ENCODE assay signal across 8 cellular contexts in genomic region chr16:68235105-68235881, GRCh38. TPM values are rescaled to one million over a fixed set of nuclear protein-coding genes. Genes with fewer than 3 reads are reported as not detected.
A peak's percentile ranks its signal among the peaks of the same experiment; 100 is the strongest.
DNase-seq lines count a peak whose midpoint lies in the region; ATAC-seq lines count a peak whose summit lies in the region.

No MANE protein-coding gene starts in this region.

- CTCF ChIA-PET in CD4-positive, alpha-beta memory T cell (lab: Charles Lee; ENCODE audit: partially characterized antibody), result interaction anchor here (3.8 kb wide), 1 partner anchor 26 kb away, joined by 17 read pairs; no protein-coding TSS in a partner anchor

- ATAC-seq in natural killer cell treated with Interleukin-12 subunit alpha and Interleukin-12 subunit beta and Interleukin-15 and Interleukin-18, amount 100 ng/mL, for 72 hours, result no peak
- no peak for ATAC-seq in activated T-cell treated with anti-CD3 and anti-CD28 coated beads, Interleukin-2, amount 50 U/mL, for 4 hours

- peaks cover 30% of the 10 kb centered on the region for H3K4me1 ChIP-seq in CD4-positive, alpha-beta memory T cell (ENCODE audit: insufficient read depth, low read length)
- peaks cover 18% of the 10 kb centered on the region for H3K4me1 ChIP-seq in effector memory CD4-positive, alpha-beta T cell (ENCODE audit: control insufficient read depth, insufficient read depth, low read length, poor library complexity, severe bottlenecking)

- H3K27ac Mint-ChIP-seq in CD4-positive, alpha-beta memory T cell, result peak overlapping the region in 4 of 7 donors; percentile 42 to 89 (median 68)
- H3K27ac Mint-ChIP-seq in natural killer cell treated with Interleukin-12 subunit alpha and Interleukin-12 subunit beta and Interleukin-15 and Interleukin-18, amount 100 ng/mL, for 72 hours, result peak overlapping the region in 1 of 2 donors; percentile 34

- H3K27me3 ChIP-seq in CD4-positive, alpha-beta memory T cell (ENCODE audit: insufficient read depth, low read length), result no peaks in the 10 kb centered on the region
- H3K27me3 ChIP-seq in effector memory CD4-positive, alpha-beta T cell (replicated peaks; ENCODE audit: control insufficient read depth, insufficient read depth, low read length, poor library complexity, severe bottlenecking), result no peaks in the 10 kb centered on the region

- peaks cover 0 to 6% of the 10 kb centered on the region in 2 donors for H3K36me3 Mint-ChIP-seq in CD4-positive, alpha-beta memory T cell
- H3K36me3 Mint-ChIP-seq in natural killer cell treated with Interleukin-12 subunit alpha and Interleukin-12 subunit beta and Interleukin-15 and Interleukin-18, amount 100 ng/mL, for 72 hours, result no peaks in the 10 kb centered on the region
- H3K36me3 Mint-ChIP-seq in activated T-cell treated with anti-CD3 and anti-CD28 coated beads, Interleukin-2, amount 50 U/mL, for 4 hours (ENCODE audit: insufficient read depth), result no peaks in the 10 kb centered on the region

- H3K27me3 Mint-ChIP-seq in CD4-positive, alpha-beta memory T cell, result no peaks in the 10 kb centered on the region
- H3K27me3 Mint-ChIP-seq in natural killer cell treated with Interleukin-12 subunit alpha and Interleukin-12 subunit beta and Interleukin-15 and Interleukin-18, amount 100 ng/mL, for 72 hours, result no peaks in the 10 kb centered on the region
- no peaks in the 10 kb centered on the region for H3K27me3 Mint-ChIP-seq in activated T-cell treated with anti-CD3 and anti-CD28 coated beads, Interleukin-2, amount 50 U/mL, for 4 hours (ENCODE audit: low read depth)

- H3K27ac ChIP-seq in CD4-positive, alpha-beta memory T cell (ENCODE audit: low read depth, low read length), result no peak overlapping the region
- H3K27ac ChIP-seq in effector memory CD4-positive, alpha-beta T cell (ENCODE audit: insufficient read depth, low read length, poor library complexity, severe bottlenecking), result no peak overlapping the region

- intact Hi-C loops in CD4-positive, alpha-beta memory T cell (cut with micrococcal nuclease), result no loop called here

- H3K36me3 ChIP-seq in CD4-positive, alpha-beta memory T cell (ENCODE audit: insufficient read depth, low read length), result no peaks in the 10 kb centered on the region
- peaks cover 5% of the 10 kb centered on the region for H3K36me3 ChIP-seq in effector memory CD4-positive, alpha-beta T cell (ENCODE audit: control insufficient read depth, insufficient read depth, low read length)

- H3K4me3 Mint-ChIP-seq in CD4-positive, alpha-beta memory T cell, result peak overlapping the region in 5 of 8 donors; percentile 15 to 76 (median 49)
- peak overlapping the region; percentile 31 for H3K4me3 Mint-ChIP-seq in natural killer cell treated with Interleukin-12 subunit alpha and Interleukin-12 subunit beta and Interleukin-15 and Interleukin-18, amount 100 ng/mL, for 72 hours
- no peak overlapping the region for H3K4me3 Mint-ChIP-seq in activated T-cell treated with anti-CD3 and anti-CD28 coated beads, Interleukin-2, amount 50 U/mL, for 4 hours

- H3K9me3 ChIP-seq in CD4-positive, alpha-beta memory T cell (ENCODE audit: control insufficient read depth in 1 of 2, low read length in 2 of 2), result no peaks in the 10 kb centered on the region
- no peaks in the 10 kb centered on the region for H3K9me3 ChIP-seq in effector memory CD4-positive, alpha-beta T cell (ENCODE audit: control insufficient read depth, low read length)

- H3K9me3 Mint-ChIP-seq in CD4-positive, alpha-beta memory T cell, result peaks cover 0 to 9% (median 0%) of the 10 kb centered on the region in 8 donors
- H3K9me3 Mint-ChIP-seq in natural killer cell treated with Interleukin-12 subunit alpha and Interleukin-12 subunit beta and Interleukin-15 and Interleukin-18, amount 100 ng/mL, for 72 hours, result no peaks in the 10 kb centered on the region
- no peaks in the 10 kb centered on the region for H3K9me3 Mint-ChIP-seq in activated T-cell treated with anti-CD3 and anti-CD28 coated beads, Interleukin-2, amount 50 U/mL, for 4 hours

- DNase-seq in CD4-positive, alpha-beta memory T cell, result peak in 4 of 5 donors; percentile 13 to 59 (median 24)
- DNase-seq in NCI-H146 (lab: John Stamatoyannopoulos, UW) (peak; percentile 51), OCI-M2 (lab: John Stamatoyannopoulos, UW; ENCODE audit: unreplicated experiment) (no peak), SIG-M5 treated with dmso at 0.1 percent for 504 hours (lab: John Stamatoyannopoulos, UW; ENCODE audit: unreplicated experiment) (no peak), glomerular visceral epithelial cell (ENCODE audit: extremely low spot score) (no peak)
- DNase-seq in effector memory CD4-positive, alpha-beta T cell, result no peak
- DNase-seq in natural killer cell treated with Interleukin-12 subunit alpha and Interleukin-12 subunit beta and Interleukin-15 and Interleukin-18, amount 100 ng/mL, for 72 hours (ENCODE audit: low spot score), result no peak
- DNase-seq in activated T-cell treated with anti-CD3 and anti-CD28 coated beads, Interleukin-2, amount 50 U/mL, for 4 hours, result no peak

- no peak overlapping the region for H3K4me3 ChIP-seq in CD4-positive, alpha-beta memory T cell (ENCODE audit: low read length in 2 of 2)
- H3K4me3 ChIP-seq in effector memory CD4-positive, alpha-beta T cell (ENCODE audit: insufficient read depth, low read depth, low read length, poor library complexity, severe bottlenecking), result peak overlapping the region; percentile 66

- peaks cover 16 to 52% (median 34%) of the 10 kb centered on the region in 4 donors for H3K4me1 Mint-ChIP-seq in CD4-positive, alpha-beta memory T cell
- H3K4me1 Mint-ChIP-seq in natural killer cell treated with Interleukin-12 subunit alpha and Interleukin-12 subunit beta and Interleukin-15 and Interleukin-18, amount 100 ng/mL, for 72 hours (ENCODE audit: low read depth in 2 of 2), result peaks cover 26 to 27% of the 10 kb centered on the region in 2 donors
- H3K4me1 Mint-ChIP-seq in activated T-cell treated with anti-CD3 and anti-CD28 coated beads, Interleukin-2, amount 50 U/mL, for 4 hours (ENCODE audit: low read depth), result peaks cover 30% of the 10 kb centered on the region

- POLR2A ChIA-PET in CD4-positive, alpha-beta memory T cell (lab: Charles Lee; ENCODE audit: partially characterized antibody), result interaction anchor here (0.6 to 4.3 kb wide), 6 partner anchors 8 to 301 kb away, joined by 3 to 23 read pairs (median 14); partner anchors contain the start of genes PLA2G15, PRMT7, SLC7A6 and SLC7A6OS

RNA-seq across cellular contexts. Expression of gene ESRP2, which starts 0.6 kb away (rescaled TPM):
- under 1 TPM; 0.14 to 0.26 TPM for total RNA-seq in CD4-positive, alpha-beta memory T cell
- under 1 TPM in 1 of 2 donors, not detected in 1; 0.64 TPM for polyA plus RNA-seq in CD4-positive, alpha-beta memory T cell
- total RNA-seq in natural killer cell treated with Interleukin-12 subunit alpha and Interleukin-12 subunit beta and Interleukin-15 and Interleukin-18, amount 100 ng/mL, for 72 hours, result under 1 TPM in 1 of 2 donors, not detected in 1; 0.12 TPM
- 1 to 10 TPM in 1 of 3 donors, under 1 TPM in 2; 0.53 to 1.3 (median 0.68) TPM for total RNA-seq in activated T-cell treated with anti-CD3 and anti-CD28 coated beads, Interleukin-2, amount 50 U/mL, for 4 hours

RNA-seq across cellular contexts. Expression of gene PLA2G15, which starts 9.9 kb away (rescaled TPM):
- 10 to 100 TPM; 12.0 to 13.3 TPM for total RNA-seq in CD4-positive, alpha-beta memory T cell
- 10 to 100 TPM in 1 of 2 donors, 1 to 10 TPM in 1; 6.6 to 10.8 TPM for polyA plus RNA-seq in CD4-positive, alpha-beta memory T cell
- total RNA-seq in natural killer cell treated with Interleukin-12 subunit alpha and Interleukin-12 subunit beta and Interleukin-15 and Interleukin-18, amount 100 ng/mL, for 72 hours, result 10 to 100 TPM; 11.6 to 11.8 TPM
- total RNA-seq in activated T-cell treated with anti-CD3 and anti-CD28 coated beads, Interleukin-2, amount 50 U/mL, for 4 hours, result 10 to 100 TPM in 1 of 3 donors, 1 to 10 TPM in 2; 7.4 to 11.0 (median 7.9) TPM

RNA-seq across cellular contexts. Expression of gene SLC7A6, which starts 29.0 kb away (rescaled TPM):
- 100 to 1,000 TPM; 190 to 194 TPM for total RNA-seq in CD4-positive, alpha-beta memory T cell
- polyA plus RNA-seq in CD4-positive, alpha-beta memory T cell, result 10 to 100 TPM; 14.4 to 21.1 TPM
- total RNA-seq in natural killer cell treated with Interleukin-12 subunit alpha and Interleukin-12 subunit beta and Interleukin-15 and Interleukin-18, amount 100 ng/mL, for 72 hours, result 100 to 1,000 TPM in 1 of 2 donors, 10 to 100 TPM in 1; 56.2 to 111 TPM
- total RNA-seq in activated T-cell treated with anti-CD3 and anti-CD28 coated beads, Interleukin-2, amount 50 U/mL, for 4 hours, result 100 to 1,000 TPM in 2 of 3 donors, 10 to 100 TPM in 1; 91.3 to 103 (median 103) TPM

Comparison
In these comparisons a context has a peak if more than half of its experiments do, and no peak if none do; other contexts are left out.
1. DNase-seq: peak in CD4-positive, alpha-beta memory T cell (4 of 5) and NCI-H146 (single experiment); none in effector memory CD4-positive, alpha-beta T cell (0 of 3), natural killer cell treated with Interleukin-12 subunit alpha and Interleukin-12 subunit beta and Interleukin-15 and Interleukin-18, amount 100 ng/mL, for 72 hours (single experiment), OCI-M2 (single experiment), SIG-M5 treated with dmso at 0.1 percent for 504 hours (single experiment), activated T-cell treated with anti-CD3 and anti-CD28 coated beads, Interleukin-2, amount 50 U/mL, for 4 hours (single experiment) and glomerular visceral epithelial cell (single experiment).